In genomic region chr4:911871-912490, GRCh38 we compare ENCODE assay signal across 19 cellular contexts. TPM values are rescaled to one million over a fixed set of nuclear protein-coding genes. Genes with fewer than 3 reads are reported as not detected.
DNase-seq lines count a peak whose midpoint lies in the region; ATAC-seq and TF ChIP-seq lines count a peak whose summit lies in the region.
"Had no signal": no experiment of that assay in that cellular context is flagged by ENCODE, and none has a peak within 500 bp of the region (broad histone marks: within the 10 kb centered on the region; RNA-seq: fewer than 3 reads in every experiment).

No MANE protein-coding gene starts in this region.

- POLR2A ChIA-PET in activated CD8-positive, alpha-beta T cell treated with anti-CD3 and anti-CD28 coated beads, Interleukin-2, amount 10 ng/mL, durations not matched to agents 7 days and 5 days (lab: Charles Lee) = no interaction called here
- POLR2A ChIA-PET in activated CD8-positive, alpha-beta T cell treated with anti-CD3 and anti-CD28 coated beads for 36 hours (lab: Charles Lee) = no interaction called here

- H3K27me3 Mint-ChIP-seq in activated CD8-positive, alpha-beta T cell treated with anti-CD3 and anti-CD28 coated beads, Interleukin-2, amount 10 ng/mL, durations not matched to agents 7 days and 5 days (ENCODE audit: low read depth) = no peaks in the 10 kb centered on the region
- no peaks in the 10 kb centered on the region for H3K27me3 Mint-ChIP-seq in activated CD8-positive, alpha-beta T cell treated with anti-CD3 and anti-CD28 coated beads for 36 hours
- no peaks in the 10 kb centered on the region for H3K27me3 Mint-ChIP-seq in chondrocyte (ENCODE audit: low read depth)
- H3K27me3 Mint-ChIP-seq: type B pancreatic cell had no signal

- no peaks in the 10 kb centered on the region for H3K9me3 Mint-ChIP-seq in activated CD8-positive, alpha-beta T cell treated with anti-CD3 and anti-CD28 coated beads, Interleukin-2, amount 10 ng/mL, durations not matched to agents 7 days and 5 days (ENCODE audit: insufficient read depth)
- H3K9me3 Mint-ChIP-seq in activated CD8-positive, alpha-beta T cell treated with anti-CD3 and anti-CD28 coated beads for 36 hours = no peaks in the 10 kb centered on the region
- no peaks in the 10 kb centered on the region for H3K9me3 Mint-ChIP-seq in chondrocyte (ENCODE audit: low read depth)
- H3K9me3 Mint-ChIP-seq: type B pancreatic cell had no signal

- H3K9me3 ChIP-seq in mucosa of descending colon (no peaks in the 10 kb centered on the region), testis (no peaks in the 10 kb centered on the region)
- H3K9me3 ChIP-seq: BE2C, SJSA1 had no signal

- H3K27ac Mint-ChIP-seq in activated CD8-positive, alpha-beta T cell treated with anti-CD3 and anti-CD28 coated beads, Interleukin-2, amount 10 ng/mL, durations not matched to agents 7 days and 5 days = peak overlapping the region; percentile 37
- no peak overlapping the region for H3K27ac Mint-ChIP-seq in activated CD8-positive, alpha-beta T cell treated with anti-CD3 and anti-CD28 coated beads for 36 hours
- H3K27ac Mint-ChIP-seq in chondrocyte (ENCODE audit: unreplicated experiment) = no peak overlapping the region
- H3K27ac Mint-ChIP-seq: mesothelial cell of epicardium had no signal

- 70 to 93% methylated on average over 16 to 29 of the region's 29 CpGs for WGBS in testis, 2 donors

- H3K36me3 ChIP-seq in mucosa of descending colon (ENCODE audit: low read depth) (no peaks in the 10 kb centered on the region), testis (ENCODE audit: low read depth, missing control alignments) (no peaks in the 10 kb centered on the region)
- H3K36me3 ChIP-seq: SJSA1 had no signal

- intact Hi-C loops in activated CD8-positive, alpha-beta T cell treated with anti-CD3 and anti-CD28 coated beads for 36 hours (cut with micrococcal nuclease) = no loop called here
- intact Hi-C loops in mucosa of descending colon (cut with DNase I, micrococcal nuclease) (no loop called here), testis (cut with DNase I; ENCODE audit: low total_unique reads) (no loop called here)

- no peaks in the 10 kb centered on the region for H3K27me3 ChIP-seq in testis
- H3K27me3 ChIP-seq: BE2C, SJSA1 had no signal

- no peak for ATAC-seq in activated CD8-positive, alpha-beta T cell treated with anti-CD3 and anti-CD28 coated beads, Interleukin-2, amount 10 ng/mL, durations not matched to agents 7 days and 5 days
- no peak for ATAC-seq in activated CD8-positive, alpha-beta T cell treated with anti-CD3 and anti-CD28 coated beads for 36 hours
- peak; percentile 56 for ATAC-seq in mucosa of descending colon
- ATAC-seq in GM18873 (IDR thresholded peaks at IDR 0.05; ENCODE audit: low FRiP score, unreplicated experiment) = no peak
- ATAC-seq in HG03045 (IDR thresholded peaks at IDR 0.05; ENCODE audit: unreplicated experiment) = no peak
- ATAC-seq: K562 had no signal

- peaks cover 20% of the 10 kb centered on the region for H3K4me1 Mint-ChIP-seq in activated CD8-positive, alpha-beta T cell treated with anti-CD3 and anti-CD28 coated beads, Interleukin-2, amount 10 ng/mL, durations not matched to agents 7 days and 5 days (ENCODE audit: low read depth)
- H3K4me1 Mint-ChIP-seq in activated CD8-positive, alpha-beta T cell treated with anti-CD3 and anti-CD28 coated beads for 36 hours (ENCODE audit: low read depth) = peaks cover 23% of the 10 kb centered on the region
- H3K4me1 Mint-ChIP-seq in chondrocyte (ENCODE audit: low read depth) = peaks cover 10% of the 10 kb centered on the region

- H3K4me3 ChIP-seq in mucosa of descending colon = no peak overlapping the region
- H3K4me3 ChIP-seq in testis = no peak overlapping the region
- H3K4me3 ChIP-seq: K562, SJSA1 had no signal

- in situ Hi-C loops in KBM-7 (cut with MboI; ENCODE audit: low pct_unique_long_range_greater_than_20kb, low sequenced_read_pairs) = no loop called here

- H3K4me1 ChIP-seq in mucosa of descending colon (ENCODE audit: low read depth) (no peaks in the 10 kb centered on the region), testis (peaks cover 23% of the 10 kb centered on the region)
- H3K4me1 ChIP-seq: SJSA1 had no signal

- CTCF ChIA-PET in activated CD8-positive, alpha-beta T cell treated with anti-CD3 and anti-CD28 coated beads, Interleukin-2, amount 10 ng/mL, durations not matched to agents 7 days and 5 days (lab: Charles Lee) = no interaction called here
- CTCF ChIA-PET in activated CD8-positive, alpha-beta T cell treated with anti-CD3 and anti-CD28 coated beads for 36 hours (lab: Charles Lee) = no interaction called here

- H3K4me3 Mint-ChIP-seq in activated CD8-positive, alpha-beta T cell treated with anti-CD3 and anti-CD28 coated beads, Interleukin-2, amount 10 ng/mL, durations not matched to agents 7 days and 5 days = no peak overlapping the region
- no peak overlapping the region for H3K4me3 Mint-ChIP-seq in activated CD8-positive, alpha-beta T cell treated with anti-CD3 and anti-CD28 coated beads for 36 hours
- no peak overlapping the region for H3K4me3 Mint-ChIP-seq in chondrocyte (ENCODE audit: unreplicated experiment)
- H3K4me3 Mint-ChIP-seq: mesothelial cell of epicardium, type B pancreatic cell had no signal

- H3K27ac ChIP-seq in testis = peak overlapping the region; percentile 57 to 64
- H3K27ac ChIP-seq: SJSA1 had no signal

- TF ChIP-seq POLR2A in testis (IDR thresholded peaks at IDR 0.05) = no peak

- H3K36me3 Mint-ChIP-seq in activated CD8-positive, alpha-beta T cell treated with anti-CD3 and anti-CD28 coated beads, Interleukin-2, amount 10 ng/mL, durations not matched to agents 7 days and 5 days (ENCODE audit: low read depth) = peaks cover 27% of the 10 kb centered on the region
- peaks cover 7% of the 10 kb centered on the region for H3K36me3 Mint-ChIP-seq in activated CD8-positive, alpha-beta T cell treated with anti-CD3 and anti-CD28 coated beads for 36 hours (ENCODE audit: low read depth)
- H3K36me3 Mint-ChIP-seq in chondrocyte (ENCODE audit: low read depth) = no peaks in the 10 kb centered on the region

- TF ChIP-seq CTCF in activated CD8-positive, alpha-beta T cell treated with anti-CD3 and anti-CD28 coated beads for 36 hours (IDR thresholded peaks at IDR 0.05) = no peak
- TF ChIP-seq CTCF in chondrocyte (IDR thresholded peaks at IDR 0.05) = no peak
- no peak for TF ChIP-seq CTCF in mucosa of descending colon (IDR thresholded peaks at IDR 0.05)
- no peak for TF ChIP-seq CTCF in testis (IDR thresholded peaks at IDR 0.05)

- DNase-seq in activated CD8-positive, alpha-beta T cell treated with anti-CD3 and anti-CD28 coated beads, Interleukin-2, amount 10 ng/mL, durations not matched to agents 7 days and 5 days = no peak
- DNase-seq in activated CD8-positive, alpha-beta T cell treated with anti-CD3 and anti-CD28 coated beads for 36 hours = no peak
- DNase-seq in chondrocyte (ENCODE audit: low spot score) (peak; percentile 68), mucosa of descending colon (peak in 2 of 3 donors; percentile 34 to 56), testis (no peak), KBM-7 (no peak)
- DNase-seq: 8988T; activated CD4-positive, alpha-beta T cell treated with anti-CD3 and anti-CD28 coated beads for 1 hour; activated CD8-positive, alpha-beta memory T cell treated with anti-CD3 and anti-CD28 coated beads, Interleukin-2, amount 50 U/mL, for 48 hours; activated naive CD4-positive, alpha-beta T cell; BE2C; NCI-H526; T1000 had no signal

RNA-seq across cellular contexts. Expression of gene GAK, which starts 20.1 kb away (rescaled TPM):
- total RNA-seq in activated CD8-positive, alpha-beta T cell treated with anti-CD3 and anti-CD28 coated beads, Interleukin-2, amount 10 ng/mL, durations not matched to agents 7 days and 5 days = 100 to 1,000 TPM; 155 to 163 TPM
- 100 to 1,000 TPM in 1 of 2 experiments, 10 to 100 TPM in 1; 97.8 to 102 TPM for total RNA-seq in activated CD8-positive, alpha-beta T cell treated with anti-CD3 and anti-CD28 coated beads for 36 hours
- total RNA-seq in chondrocyte (61.4 to 85.7 TPM (median 69.2 TPM) in 3 replicates), mucosa of descending colon (100 to 1,000 TPM; 155 to 259 (median 244) TPM), testis (100 to 1,000 TPM; 226 to 229 TPM)
- 130 TPM for polyA plus RNA-seq in testis (ENCODE audit: insufficient read depth, low read depth, low replicate concordance)

RNA-seq across cellular contexts. Expression of gene TMEM175, which starts 20.3 kb away (rescaled TPM):
- total RNA-seq in activated CD8-positive, alpha-beta T cell treated with anti-CD3 and anti-CD28 coated beads, Interleukin-2, amount 10 ng/mL, durations not matched to agents 7 days and 5 days = 10 to 100 TPM; 27.2 to 30.1 TPM
- 10 to 100 TPM; 11.0 to 11.2 TPM for total RNA-seq in activated CD8-positive, alpha-beta T cell treated with anti-CD3 and anti-CD28 coated beads for 36 hours
- 25.5 to 47.5 TPM (median 26.1 TPM) in 3 replicates for total RNA-seq in chondrocyte
- total RNA-seq in mucosa of descending colon = 10 to 100 TPM; 30.1 to 39.0 (median 37.5) TPM
- total RNA-seq in testis = 10 to 100 TPM; 69.2 to 88.2 TPM
- polyA plus RNA-seq in testis (ENCODE audit: insufficient read depth, low read depth, low replicate concordance) = 50.5 TPM

Comparison
In these comparisons a context has a peak if more than half of its experiments do, and no peak if none do; other contexts are left out.
1. DNase-seq: peak in chondrocyte (single experiment) and mucosa of descending colon (2 of 3); none in activated CD8-positive, alpha-beta T cell treated with anti-CD3 and anti-CD28 coated beads, Interleukin-2, amount 10 ng/mL, durations not matched to agents 7 days and 5 days (single experiment), activated CD8-positive, alpha-beta T cell treated with anti-CD3 and anti-CD28 coated beads for 36 hours (single experiment), testis (single experiment) and KBM-7 (single experiment).